4 cellular contexts compared by ENCODE assay signal in the genomic region with DNA sequence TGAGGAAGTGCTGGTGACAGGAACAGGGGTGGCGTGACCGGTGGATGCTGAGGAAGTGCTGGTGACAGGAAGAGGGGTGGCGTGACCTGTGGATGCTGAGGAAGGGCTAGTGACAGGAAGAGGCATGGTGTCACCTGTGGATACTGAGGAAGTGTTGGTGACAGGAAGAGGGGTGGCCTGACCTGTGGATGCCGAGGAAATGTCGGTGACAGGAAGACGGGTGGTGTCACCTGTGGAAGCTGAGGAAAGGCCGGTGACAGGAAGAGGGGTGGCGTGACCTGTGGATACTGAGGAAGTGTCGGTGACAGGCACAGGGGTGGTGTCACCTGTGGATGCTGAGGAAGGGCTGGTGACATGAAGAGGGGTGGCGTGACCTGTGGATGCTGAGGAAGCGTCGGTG. TPM values are rescaled to one million over a fixed set of nuclear protein-coding genes. Genes with fewer than 3 reads are reported as not detected.
"Had no signal": no experiment of that assay in that cellular context is flagged by ENCODE, and none has a peak within 500 bp of the region (broad histone marks: within the 10 kb centered on the region; RNA-seq: fewer than 3 reads in every experiment).

No MANE protein-coding gene starts in this region.

RNA-seq across cellular contexts. Expression of gene MUC4, which starts 30.5 kb away (rescaled TPM):
- total RNA-seq: body of pancreas, cardiac muscle cell, foreskin keratinocyte, pulmonary artery endothelial cell had no signal
- polyA plus RNA-seq: foreskin keratinocyte had no signal
